ENCODE assay signal across 1 cellular context in the genomic region with DNA sequence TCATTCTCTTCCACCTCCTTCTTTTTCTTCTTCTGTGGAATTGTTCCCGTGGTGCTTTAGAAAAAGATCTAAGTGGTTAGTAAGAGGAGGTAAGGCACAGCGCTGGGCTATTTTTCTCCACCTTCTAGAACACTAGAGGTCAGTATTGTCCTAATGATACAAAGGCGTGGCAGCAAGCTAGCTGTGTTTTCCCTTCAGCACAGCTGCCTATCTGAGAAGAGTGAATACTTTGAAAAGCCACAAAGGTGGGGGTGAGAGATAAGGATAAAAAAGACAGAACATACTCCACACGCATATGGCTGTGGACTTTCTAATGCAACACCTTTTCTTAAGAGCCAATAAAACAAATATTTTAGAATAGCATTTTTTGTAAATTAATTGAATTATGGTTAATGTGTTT.
TF ChIP-seq lines count a peak whose summit lies in the region.

No MANE protein-coding gene starts in this region.

TF ChIP-seq in endothelial cell of umbilical vein, 7 proteins besides CTCF, POLR2A, EP300 and RAD21:
- no peak for TF ChIP-seq EZH2 (IDR thresholded peaks at IDR 0.05; ENCODE audit: borderline replicate concordance, low read depth, low read length, severe bottlenecking)
- TF ChIP-seq JUN (IDR thresholded peaks at IDR 0.05; ENCODE audit: borderline replicate concordance, insufficient read depth, insufficient read length, low read depth), result no peak
- no peak for TF ChIP-seq MYC (IDR thresholded peaks at IDR 0.05; ENCODE audit: low read depth, low read length)
- no peak for TF ChIP-seq POLR2AphosphoS5 (IDR thresholded peaks at IDR 0.05; ENCODE audit: insufficient read depth, low read depth, low read length)
- TF ChIP-seq FOS (IDR thresholded peaks at IDR 0.05; ENCODE audit: borderline replicate concordance, insufficient read depth, low read length), result no peak
- no peak for TF ChIP-seq GATA2 (IDR thresholded peaks at IDR 0.05; ENCODE audit: insufficient read depth, insufficient read length, low read depth, low read length)
- TF ChIP-seq, protein P1, sequence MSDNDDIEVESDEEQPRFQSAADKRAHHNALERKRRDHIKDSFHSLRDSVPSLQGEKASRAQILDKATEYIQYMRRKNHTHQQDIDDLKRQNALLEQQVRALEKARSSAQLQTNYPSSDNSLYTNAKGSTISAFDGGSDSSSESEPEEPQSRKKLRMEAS (IDR thresholded peaks at IDR 0.05; ENCODE audit: insufficient read depth, insufficient read length), result no peak
